1 cellular context compared by ENCODE assay signal in the genomic region with DNA sequence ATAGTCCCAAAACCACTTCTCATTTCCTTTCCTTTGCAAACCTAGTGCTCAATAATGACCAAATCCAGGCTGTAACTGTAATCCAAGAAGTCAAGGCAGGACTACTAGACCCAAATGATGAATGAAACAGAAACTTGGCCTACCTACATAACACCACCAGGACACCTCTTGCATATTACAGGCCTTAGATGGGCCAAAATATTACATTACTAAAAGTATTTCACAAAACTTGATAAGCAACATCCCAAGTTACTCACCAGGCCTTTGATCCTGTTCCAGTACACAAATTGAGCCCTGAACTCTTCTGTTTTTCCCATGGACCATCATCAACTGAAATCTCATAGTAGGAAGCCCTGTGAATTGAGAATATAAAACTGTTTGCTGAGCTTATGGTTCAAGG.
TF ChIP-seq lines count a peak whose summit lies in the region.

No MANE protein-coding gene starts in this region.

TF ChIP-seq in HepG2, 621 proteins besides CTCF, POLR2A, EP300 and RAD21:
- TF ChIP-seq, protein P1, sequence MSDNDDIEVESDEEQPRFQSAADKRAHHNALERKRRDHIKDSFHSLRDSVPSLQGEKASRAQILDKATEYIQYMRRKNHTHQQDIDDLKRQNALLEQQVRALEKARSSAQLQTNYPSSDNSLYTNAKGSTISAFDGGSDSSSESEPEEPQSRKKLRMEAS (IDR thresholded peaks at IDR 0.05) = no peak
- TF ChIP-seq, protein P2, sequence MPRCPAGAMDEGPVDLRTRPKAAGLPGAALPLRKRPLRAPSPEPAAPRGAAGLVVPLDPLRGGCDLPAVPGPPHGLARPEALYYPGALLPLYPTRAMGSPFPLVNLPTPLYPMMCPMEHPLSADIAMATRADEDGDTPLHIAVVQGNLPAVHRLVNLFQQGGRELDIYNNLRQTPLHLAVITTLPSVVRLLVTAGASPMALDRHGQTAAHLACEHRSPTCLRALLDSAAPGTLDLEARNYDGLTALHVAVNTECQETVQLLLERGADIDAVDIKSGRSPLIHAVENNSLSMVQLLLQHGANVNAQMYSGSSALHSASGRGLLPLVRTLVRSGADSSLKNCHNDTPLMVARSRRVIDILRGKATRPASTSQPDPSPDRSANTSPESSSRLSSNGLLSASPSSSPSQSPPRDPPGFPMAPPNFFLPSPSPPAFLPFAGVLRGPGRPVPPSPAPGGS (CRISPR knock-in tag; IDR thresholded peaks at IDR 0.05) = no peak
- TF ChIP-seq KDM1A (CRISPR knock-in tag; IDR thresholded peaks at IDR 0.05) = no peak
- TF ChIP-seq ZNF773 (CRISPR knock-in tag; IDR thresholded peaks at IDR 0.05; ENCODE audit: borderline replicate concordance) = no peak
- TF ChIP-seq, protein P3, sequence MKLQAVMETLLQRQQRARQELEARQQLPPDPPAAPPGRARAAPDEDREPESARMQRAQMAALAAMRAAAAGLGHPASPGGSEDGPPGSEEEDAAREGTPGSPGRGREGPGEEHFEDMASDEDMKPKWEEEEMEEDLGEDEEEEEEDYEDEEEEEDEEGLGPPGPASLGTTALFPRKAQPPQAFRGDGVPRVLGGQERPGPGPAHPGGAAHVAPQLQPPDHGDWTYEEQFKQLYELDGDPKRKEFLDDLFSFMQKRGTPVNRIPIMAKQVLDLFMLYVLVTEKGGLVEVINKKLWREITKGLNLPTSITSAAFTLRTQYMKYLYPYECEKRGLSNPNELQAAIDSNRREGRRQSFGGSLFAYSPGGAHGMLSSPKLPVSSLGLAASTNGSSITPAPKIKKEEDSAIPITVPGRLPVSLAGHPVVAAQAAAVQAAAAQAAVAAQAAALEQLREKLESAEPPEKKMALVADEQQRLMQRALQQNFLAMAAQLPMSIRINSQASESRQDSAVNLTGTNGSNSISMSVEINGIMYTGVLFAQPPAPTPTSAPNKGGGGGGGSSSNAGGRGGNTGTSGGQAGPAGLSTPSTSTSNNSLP (IDR thresholded peaks at IDR 0.05; ENCODE audit: low read depth, low read length) = no peak
- TF ChIP-seq, protein P4, sequence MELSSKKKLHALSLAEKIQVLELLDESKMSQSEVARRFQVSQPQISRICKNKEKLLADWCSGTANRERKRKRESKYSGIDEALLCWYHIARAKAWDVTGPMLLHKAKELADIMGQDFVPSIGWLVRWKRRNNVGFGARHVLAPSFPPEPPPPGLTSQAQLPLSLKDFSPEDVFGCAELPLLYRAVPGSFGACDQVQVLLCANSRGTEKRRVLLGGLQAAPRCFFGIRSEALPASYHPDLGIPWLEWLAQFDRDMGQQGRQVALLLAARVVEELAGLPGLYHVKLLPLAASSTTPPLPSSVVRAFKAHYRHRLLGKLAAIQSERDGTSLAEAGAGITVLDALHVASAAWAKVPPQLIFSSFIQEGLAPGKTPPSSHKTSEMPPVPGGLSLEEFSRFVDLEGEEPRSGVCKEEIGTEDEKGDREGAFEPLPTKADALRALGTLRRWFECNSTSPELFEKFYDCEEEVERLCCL (CRISPR knock-in tag; IDR thresholded peaks at IDR 0.05; ENCODE audit: borderline replicate concordance) = no peak
- TF ChIP-seq SMAD3 (CRISPR knock-in tag; IDR thresholded peaks at IDR 0.05) = no peak
- no peak for TF ChIP-seq TBX3 (IDR thresholded peaks at IDR 0.05; ENCODE audit: borderline replicate concordance)
- no peak for TF ChIP-seq ARNTL (CRISPR knock-in tag; IDR thresholded peaks at IDR 0.05)
- TF ChIP-seq, protein P5, sequence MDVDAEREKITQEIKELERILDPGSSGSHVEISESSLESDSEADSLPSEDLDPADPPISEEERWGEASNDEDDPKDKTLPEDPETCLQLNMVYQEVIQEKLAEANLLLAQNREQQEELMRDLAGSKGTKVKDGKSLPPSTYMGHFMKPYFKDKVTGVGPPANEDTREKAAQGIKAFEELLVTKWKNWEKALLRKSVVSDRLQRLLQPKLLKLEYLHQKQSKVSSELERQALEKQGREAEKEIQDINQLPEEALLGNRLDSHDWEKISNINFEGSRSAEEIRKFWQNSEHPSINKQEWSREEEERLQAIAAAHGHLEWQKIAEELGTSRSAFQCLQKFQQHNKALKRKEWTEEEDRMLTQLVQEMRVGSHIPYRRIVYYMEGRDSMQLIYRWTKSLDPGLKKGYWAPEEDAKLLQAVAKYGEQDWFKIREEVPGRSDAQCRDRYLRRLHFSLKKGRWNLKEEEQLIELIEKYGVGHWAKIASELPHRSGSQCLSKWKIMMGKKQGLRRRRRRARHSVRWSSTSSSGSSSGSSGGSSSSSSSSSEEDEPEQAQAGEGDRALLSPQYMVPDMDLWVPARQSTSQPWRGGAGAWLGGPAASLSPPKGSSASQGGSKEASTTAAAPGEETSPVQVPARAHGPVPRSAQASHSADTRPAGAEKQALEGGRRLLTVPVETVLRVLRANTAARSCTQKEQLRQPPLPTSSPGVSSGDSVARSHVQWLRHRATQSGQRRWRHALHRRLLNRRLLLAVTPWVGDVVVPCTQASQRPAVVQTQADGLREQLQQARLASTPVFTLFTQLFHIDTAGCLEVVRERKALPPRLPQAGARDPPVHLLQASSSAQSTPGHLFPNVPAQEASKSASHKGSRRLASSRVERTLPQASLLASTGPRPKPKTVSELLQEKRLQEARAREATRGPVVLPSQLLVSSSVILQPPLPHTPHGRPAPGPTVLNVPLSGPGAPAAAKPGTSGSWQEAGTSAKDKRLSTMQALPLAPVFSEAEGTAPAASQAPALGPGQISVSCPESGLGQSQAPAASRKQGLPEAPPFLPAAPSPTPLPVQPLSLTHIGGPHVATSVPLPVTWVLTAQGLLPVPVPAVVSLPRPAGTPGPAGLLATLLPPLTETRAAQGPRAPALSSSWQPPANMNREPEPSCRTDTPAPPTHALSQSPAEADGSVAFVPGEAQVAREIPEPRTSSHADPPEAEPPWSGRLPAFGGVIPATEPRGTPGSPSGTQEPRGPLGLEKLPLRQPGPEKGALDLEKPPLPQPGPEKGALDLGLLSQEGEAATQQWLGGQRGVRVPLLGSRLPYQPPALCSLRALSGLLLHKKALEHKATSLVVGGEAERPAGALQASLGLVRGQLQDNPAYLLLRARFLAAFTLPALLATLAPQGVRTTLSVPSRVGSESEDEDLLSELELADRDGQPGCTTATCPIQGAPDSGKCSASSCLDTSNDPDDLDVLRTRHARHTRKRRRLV (CRISPR knock-in tag; IDR thresholded peaks at IDR 0.05) = no peak
- TF ChIP-seq, protein P6, sequence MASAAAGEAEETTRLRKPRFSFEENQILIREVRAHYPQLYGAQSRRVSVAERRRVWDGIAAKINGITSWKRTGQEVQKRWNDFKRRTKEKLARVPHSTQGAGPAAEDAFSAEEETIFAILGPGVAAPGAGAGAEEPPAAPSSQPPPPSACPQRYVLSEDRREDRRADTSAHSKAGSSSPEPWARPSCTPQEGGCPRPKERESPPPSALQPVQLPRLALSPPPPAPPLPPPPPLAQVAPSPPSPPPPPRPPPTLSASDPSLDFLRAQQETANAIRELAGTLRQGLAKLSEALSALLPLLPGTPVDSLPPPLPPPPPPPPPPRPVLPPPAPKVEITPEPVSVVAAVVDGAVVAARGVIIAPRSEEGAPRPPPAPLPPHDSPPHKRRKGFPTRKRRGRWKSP (CRISPR knock-in tag; IDR thresholded peaks at IDR 0.05) = no peak
- TF ChIP-seq HOXA3 (CRISPR knock-in tag; IDR thresholded peaks at IDR 0.05) = no peak
